Comparison of ENCODE assay signal across 20 cellular contexts in genomic region chr1:80994934-80995333, GRCh38.
DNase-seq lines count a peak whose midpoint lies in the region; ATAC-seq and FAIRE-seq lines count a peak whose summit lies in the region.
"Had no signal": no experiment of that assay in that cellular context is flagged by ENCODE, and none has a peak within 500 bp of the region (broad histone marks: within the 10 kb centered on the region; RNA-seq: fewer than 3 reads in every experiment).

No MANE protein-coding gene starts in this region.

- no peak for ATAC-seq in HG03439 (IDR thresholded peaks at IDR 0.05; ENCODE audit: unreplicated experiment)

- FAIRE-seq in RCC 7860 (lab: Jason Lieb, UNC), result no peak
- FAIRE-seq: bronchial epithelial cell, islet of Langerhans had no signal

- DNase-seq in ACHN, result peak; percentile 26
- DNase-seq in RCC 7860 (ENCODE audit: low spot score), result peak; percentile 32
- DNase-seq in dedifferentiated amniotic fluid mesenchymal stem cell (ENCODE audit: extremely low spot score), result peak; percentile 50
- DNase-seq in kidney tubule cell (ENCODE audit: low spot score), result peak; percentile 49
- DNase-seq in NCI-H82 (lab: John Stamatoyannopoulos, UW), result no peak
- DNase-seq in GM03348 (ENCODE audit: low spot score), result no peak
- no peak for DNase-seq in AG20443 (ENCODE audit: low spot score)
- DNase-seq: activated CD4-positive, alpha-beta T cell treated with anti-CD3 and anti-CD28 coated beads, Interleukin-2, amount 50 U/mL, for 48 hours; activated effector memory CD4-positive, alpha-beta T cell treated with Interleukin-2 at 50 U/mL for 16 hours; AML-193; DND-41; GM23248; NCI-H2107; NCI-H510A; occipital lobe; stimulated activated CD4-positive, alpha-beta T cell treated with anti-CD3 and anti-CD28 coated beads, Interleukin-12 subunit alpha, Interleukin-12 subunit beta, amount 100 ng/mL, for 4 hours; transverse colon had no signal

- in situ Hi-C loops in ACHN (cut with HindIII; ENCODE audit: low pct_ligation_motif_present, low pct_unique_long_range_greater_than_20kb, low sequenced_read_pairs), result no loop called here

Comparison
In these comparisons a context has a peak if more than half of its experiments do, and no peak if none do; other contexts are left out.
1. DNase-seq: peak in ACHN (single experiment), RCC 7860 (single experiment), dedifferentiated amniotic fluid mesenchymal stem cell (single experiment) and kidney tubule cell (single experiment); none in NCI-H82 (single experiment), GM03348 (single experiment) and AG20443 (single experiment).